In the genomic region with DNA sequence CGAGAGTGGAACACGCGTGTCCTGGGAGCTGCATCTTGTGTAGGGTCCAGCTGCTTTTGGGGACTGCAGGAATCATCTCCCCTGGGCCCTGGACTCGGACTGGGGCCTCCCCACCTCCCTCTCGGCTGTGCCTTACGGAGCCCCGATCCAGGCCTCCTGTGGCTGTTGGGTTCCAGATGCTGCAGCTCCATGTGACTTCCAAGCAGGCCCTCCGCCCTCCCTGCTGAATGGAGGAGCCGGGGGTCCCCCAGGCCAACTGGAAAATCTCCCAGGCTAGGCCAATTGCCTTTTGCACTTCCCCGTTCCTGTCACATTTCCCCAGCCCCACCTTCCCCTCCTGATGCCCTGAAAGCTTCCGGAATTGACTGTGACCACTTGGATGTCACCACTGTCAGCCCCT, we compare ENCODE assay signal across 32 cellular contexts. TPM values are rescaled to one million over a fixed set of nuclear protein-coding genes. Genes with fewer than 3 reads are reported as not detected.
DNase-seq lines count a peak whose midpoint lies in the region; ATAC-seq and TF ChIP-seq lines count a peak whose summit lies in the region.
"Had no signal": no experiment of that assay in that cellular context is flagged by ENCODE, and none has a peak within 500 bp of the region (broad histone marks: within the 10 kb centered on the region; RNA-seq: fewer than 3 reads in every experiment).

No MANE protein-coding gene starts in this region.

- H2AK5ac ChIP-seq in neuronal stem cell (ENCODE audit: low read depth, low read length) = no peak overlapping the region

- H3K4me3 Mint-ChIP-seq in activated CD8-positive, alpha-beta T cell treated with anti-CD3 and anti-CD28 coated beads for 36 hours = no peak overlapping the region
- H3K4me3 Mint-ChIP-seq in activated CD8-positive, alpha-beta T cell treated with anti-CD3 and anti-CD28 coated beads, Interleukin-2, amount 10 ng/mL, durations not matched to agents 7 days and 5 days = no peak overlapping the region
- H3K4me3 Mint-ChIP-seq in brain = no peak overlapping the region
- H3K4me3 Mint-ChIP-seq: activated naive CD4-positive, alpha-beta T cell treated with anti-CD3 and anti-CD28 coated beads, Interleukin-2, amount 10 ng/mL, durations not matched to agents 7 days and 5 days; activated T-helper 1 cell treated with anti-CD3 and anti-CD28 coated beads, Interleukin-12 subunit alpha, Interleukin-12 subunit beta, Interleukin-2, Interleukin-4 antibody, amounts not matched to agents 30 ng/mL and 10 ng/mL and 1 ng/mL, durations not matched to agents 14 hours and 24 hours and 36 hours; CD8-positive, alpha-beta T cell; HFFc6; mesothelial cell of epicardium had no signal

- H2AFZ ChIP-seq in neuronal stem cell (ENCODE audit: low read length) (no peak overlapping the region), SK-N-SH (ENCODE audit: low read depth) (no peak overlapping the region)

- H3K9ac ChIP-seq in neuronal stem cell (ENCODE audit: low read depth, low read length, poor library complexity) = no peak overlapping the region
- no peak overlapping the region for H3K9ac ChIP-seq in SK-N-SH

- H3K14ac ChIP-seq in neuronal stem cell (ENCODE audit: low read length) = no peak overlapping the region

- no CpG with 5 or more reads among the region's 11 CpGs for WGBS in neuronal stem cell (ENCODE audit: extremely low coverage in 2 of 2, insufficient read length in 2 of 2, insufficient replicate concordance in 1 of 2), 2 donors
- 76% methylated on average over 10 of the region's 11 CpGs for WGBS in SK-N-SH (ENCODE audit: low lambda C conversion rate)

- H3K4ac ChIP-seq in neuronal stem cell (ENCODE audit: low read length) = no peak overlapping the region

- H3K27me3 ChIP-seq in neuronal stem cell (ENCODE audit: control insufficient read depth in 3 of 3, insufficient read depth in 3 of 3, low read depth in 1 of 3, low read length in 3 of 3) (no peaks in the 10 kb centered on the region), vagina (no peaks in the 10 kb centered on the region), uterus (no peaks in the 10 kb centered on the region), SK-N-SH (ENCODE audit: insufficient read depth) (no peaks in the 10 kb centered on the region)

- no peaks in the 10 kb centered on the region for H3K27me3 Mint-ChIP-seq in activated CD8-positive, alpha-beta T cell treated with anti-CD3 and anti-CD28 coated beads for 36 hours
- H3K27me3 Mint-ChIP-seq in activated CD8-positive, alpha-beta T cell treated with anti-CD3 and anti-CD28 coated beads, Interleukin-2, amount 10 ng/mL, durations not matched to agents 7 days and 5 days (ENCODE audit: low read depth) = no peaks in the 10 kb centered on the region
- H3K27me3 Mint-ChIP-seq in brain = peaks cover 4% of the 10 kb centered on the region
- H3K27me3 Mint-ChIP-seq: activated naive CD4-positive, alpha-beta T cell treated with anti-CD3 and anti-CD28 coated beads, Interleukin-2, amount 10 ng/mL, durations not matched to agents 7 days and 5 days; naive B cell had no signal

- peaks cover 0 to 7% of the 10 kb centered on the region in 2 donors for H3K9me3 ChIP-seq in neuronal stem cell (replicated peaks in 1 of 2; ENCODE audit: control insufficient read depth in 2 of 2, insufficient read depth in 1 of 2, low read depth in 1 of 2, low read length in 2 of 2)
- H3K9me3 ChIP-seq in vagina = no peaks in the 10 kb centered on the region
- H3K9me3 ChIP-seq in uterus = no peaks in the 10 kb centered on the region
- no peaks in the 10 kb centered on the region for H3K9me3 ChIP-seq in SK-N-SH

- H3K4me1 ChIP-seq in neuronal stem cell (ENCODE audit: control insufficient read depth in 2 of 2, insufficient read depth in 1 of 2, low read depth in 1 of 2, low read length in 2 of 2) (peaks cover 0 to 2% of the 10 kb centered on the region in 2 donors), vagina (peaks cover 30% of the 10 kb centered on the region), uterus (peaks cover 0 to 1% of the 10 kb centered on the region in 2 donors), SK-N-SH (ENCODE audit: control insufficient read depth in 1 of 2, insufficient read depth in 2 of 2, low read depth in 1 of 2, low read length in 1 of 2) (peaks cover under 1 to 4% of the 10 kb centered on the region in 2 experiments; a peak in 3 of 4 replicates)

- H2BK5ac ChIP-seq in neuronal stem cell (ENCODE audit: low read length) = no peak overlapping the region

- peaks cover 15% of the 10 kb centered on the region for H3F3A ChIP-seq in SK-N-SH (replicated peaks; ENCODE audit: insufficient read depth)

- H3K36me3 ChIP-seq in neuronal stem cell (replicated peaks in 1 of 2; ENCODE audit: control insufficient read depth in 2 of 2, insufficient read depth in 2 of 2, low read length in 2 of 2) = peaks cover 9 to 10% of the 10 kb centered on the region in 2 donors
- no peaks in the 10 kb centered on the region for H3K36me3 ChIP-seq in vagina
- no peaks in the 10 kb centered on the region for H3K36me3 ChIP-seq in uterus
- peaks cover 7 to 8% of the 10 kb centered on the region in 2 experiments for H3K36me3 ChIP-seq in SK-N-SH (replicated peaks in 1 of 2; ENCODE audit: control insufficient read depth in 1 of 2, insufficient read depth in 2 of 2, low read length in 1 of 2)

- POLR2A ChIA-PET in activated CD8-positive, alpha-beta T cell treated with anti-CD3 and anti-CD28 coated beads for 36 hours (lab: Charles Lee) = interaction anchor here (0.9 kb wide), 1 partner anchor 9 kb away, joined by 3 read pairs; no protein-coding TSS in a partner anchor
- POLR2A ChIA-PET in activated CD8-positive, alpha-beta T cell treated with anti-CD3 and anti-CD28 coated beads, Interleukin-2, amount 10 ng/mL, durations not matched to agents 7 days and 5 days (lab: Charles Lee) = no interaction called here
- POLR2A ChIA-PET in SK-N-SH (lab: Yijun Ruan, JAX) = no interaction called here

- H3K9me2 ChIP-seq in SK-N-SH = no peaks in the 10 kb centered on the region

- H2BK15ac ChIP-seq in neuronal stem cell (ENCODE audit: low read length) = peak overlapping the region; percentile 58

- peak overlapping the region; percentile 80 for H3K23ac ChIP-seq in neuronal stem cell (ENCODE audit: low read depth, low read length, poor library complexity)

- peaks cover 16% of the 10 kb centered on the region for H3K36me3 Mint-ChIP-seq in activated CD8-positive, alpha-beta T cell treated with anti-CD3 and anti-CD28 coated beads for 36 hours (ENCODE audit: low read depth)
- peaks cover 23% of the 10 kb centered on the region for H3K36me3 Mint-ChIP-seq in activated CD8-positive, alpha-beta T cell treated with anti-CD3 and anti-CD28 coated beads, Interleukin-2, amount 10 ng/mL, durations not matched to agents 7 days and 5 days (ENCODE audit: low read depth)
- H3K36me3 Mint-ChIP-seq in brain = peaks cover 31% of the 10 kb centered on the region
- H3K36me3 Mint-ChIP-seq: naive B cell had no signal

- no peak overlapping the region for H4K91ac ChIP-seq in neuronal stem cell (ENCODE audit: low read depth, low read length, poor library complexity)

- no peak overlapping the region for H4K8ac ChIP-seq in neuronal stem cell (ENCODE audit: low read depth, low read length)

- no peak overlapping the region for H3K27ac ChIP-seq in neuronal stem cell (replicated peaks; ENCODE audit: low read length)
- H3K27ac ChIP-seq in vagina = peak overlapping the region; percentile 47
- H3K27ac ChIP-seq in uterus = no peak overlapping the region
- H3K27ac ChIP-seq in SK-N-SH (ENCODE audit: low read depth in 2 of 2, low read length in 1 of 2) = no peak overlapping the region

- no peak overlapping the region for H2BK120ac ChIP-seq in neuronal stem cell (ENCODE audit: low read depth, low read length)

- H3K4me2 ChIP-seq in neuronal stem cell (ENCODE audit: insufficient read depth, low read length, poor library complexity, severe bottlenecking) (no peak overlapping the region), SK-N-SH (no peak overlapping the region)
- H3K4me2 ChIP-seq: smooth muscle cell had no signal

- H3K4me3 ChIP-seq in neuronal stem cell (ENCODE audit: low read length in 2 of 2) = no peak overlapping the region
- no peak overlapping the region for H3K4me3 ChIP-seq in vagina
- H3K4me3 ChIP-seq in uterus = no peak overlapping the region
- H3K4me3 ChIP-seq in SK-N-SH (ENCODE audit: low read depth in 2 of 2, low read length in 1 of 2) = no peak overlapping the region
- H3K4me3 ChIP-seq: smooth muscle cell had no signal

- CTCF ChIA-PET in activated CD8-positive, alpha-beta T cell treated with anti-CD3 and anti-CD28 coated beads for 36 hours (lab: Charles Lee) = interaction anchor here (0.9 to 5.7 kb wide), 3 partner anchors 9 to 70 kb away, joined by 3 to 31 read pairs (median 3); no protein-coding TSS in a partner anchor
- CTCF ChIA-PET in activated CD8-positive, alpha-beta T cell treated with anti-CD3 and anti-CD28 coated beads, Interleukin-2, amount 10 ng/mL, durations not matched to agents 7 days and 5 days (lab: Charles Lee) = interaction anchor here (1.2 kb wide), 1 partner anchor 9 kb away, joined by 8 read pairs; no protein-coding TSS in a partner anchor
- CTCF ChIA-PET in SK-N-SH (lab: Yijun Ruan, JAX) = interaction anchor here (1.0 to 2.6 kb wide), 2 partner anchors 9 to 69 kb away, joined by 3 to 15 read pairs; no protein-coding TSS in a partner anchor

- H3K79me2 ChIP-seq in SK-N-SH (ENCODE audit: insufficient read depth) = peaks cover 52% of the 10 kb centered on the region

- TF ChIP-seq POLR2A in vagina (IDR thresholded peaks at IDR 0.05) (no peak), uterus (IDR thresholded peaks at IDR 0.05) (no peak)

- no peak for TF ChIP-seq CTCF in activated CD8-positive, alpha-beta T cell treated with anti-CD3 and anti-CD28 coated beads for 36 hours (IDR thresholded peaks at IDR 0.05)
- no peak for TF ChIP-seq CTCF in brain (conservative IDR thresholded peaks at IDR 0.05)
- TF ChIP-seq CTCF in vagina (IDR thresholded peaks at IDR 0.05) = no peak
- no peak for TF ChIP-seq CTCF in uterus (IDR thresholded peaks at IDR 0.05)
- TF ChIP-seq CTCF in SK-N-SH (IDR thresholded peaks at IDR 0.05) = no peak

- H3K18ac ChIP-seq in neuronal stem cell (ENCODE audit: low read length) = no peak overlapping the region

- H3K9me3 Mint-ChIP-seq in activated CD8-positive, alpha-beta T cell treated with anti-CD3 and anti-CD28 coated beads for 36 hours = no peaks in the 10 kb centered on the region
- H3K9me3 Mint-ChIP-seq in activated CD8-positive, alpha-beta T cell treated with anti-CD3 and anti-CD28 coated beads, Interleukin-2, amount 10 ng/mL, durations not matched to agents 7 days and 5 days (ENCODE audit: insufficient read depth) = no peaks in the 10 kb centered on the region
- no peaks in the 10 kb centered on the region for H3K9me3 Mint-ChIP-seq in brain
- H3K9me3 Mint-ChIP-seq: activated T-helper 1 cell treated with anti-CD3 and anti-CD28 coated beads, Interleukin-12 subunit alpha, Interleukin-12 subunit beta, Interleukin-2, Interleukin-4 antibody, amounts not matched to agents 30 ng/mL and 10 ng/mL and 1 ng/mL, durations not matched to agents 14 hours and 24 hours and 36 hours; CD8-positive, alpha-beta T cell; mesothelial cell of epicardium; naive B cell had no signal

- H4K20me1 ChIP-seq in SK-N-SH (ENCODE audit: insufficient read depth) = no peaks in the 10 kb centered on the region

- H3K79me1 ChIP-seq in neuronal stem cell (ENCODE audit: low read depth, low read length) = peaks cover 11% of the 10 kb centered on the region

- ATAC-seq in activated CD8-positive, alpha-beta T cell treated with anti-CD3 and anti-CD28 coated beads for 36 hours = no peak
- no peak for ATAC-seq in activated CD8-positive, alpha-beta T cell treated with anti-CD3 and anti-CD28 coated beads, Interleukin-2, amount 10 ng/mL, durations not matched to agents 7 days and 5 days
- ATAC-seq: CD8-positive, alpha-beta T cell; SK-N-SH treated with all-trans-retinoic acid at 6 μM for 48 hours had no signal

- intact Hi-C loops in activated CD8-positive, alpha-beta T cell treated with anti-CD3 and anti-CD28 coated beads for 36 hours (cut with micrococcal nuclease) = no loop called here
- intact Hi-C loops in vagina (cut with DNase I) = no loop called here
- intact Hi-C loops in uterus (cut with DNase I; ENCODE audit: low total_unique reads) = no loop called here

- no peak for DNase-seq in activated CD8-positive, alpha-beta T cell treated with anti-CD3 and anti-CD28 coated beads for 36 hours
- DNase-seq in activated CD8-positive, alpha-beta T cell treated with anti-CD3 and anti-CD28 coated beads, Interleukin-2, amount 10 ng/mL, durations not matched to agents 7 days and 5 days = no peak
- DNase-seq in neuronal stem cell (ENCODE audit: low spot score) = no peak
- no peak for DNase-seq in vagina (ENCODE audit: extremely low spot score in 2 of 2)
- no peak for DNase-seq in uterus
- DNase-seq in NCI-H82 (lab: John Stamatoyannopoulos, UW) = no peak
- DNase-seq in SK-N-SH = no peak
- DNase-seq: activated naive CD4-positive, alpha-beta T cell treated with anti-CD3 and anti-CD28 coated beads, Interleukin-2, amount 10 ng/mL, durations not matched to agents 7 days and 5 days; AML-193; caudate nucleus; CD8-positive, alpha-beta T cell; glutamatergic neuron; HFFc6; islet precursor cell; Kasumi-1; left ventricle myocardium superior; MV-4-11; naive B cell; NCI-H146; NCI-H446; stimulated activated CD4-positive, alpha-beta T cell treated with anti-CD3 and anti-CD28 coated beads, Interleukin-1b, Interleukin-23, amount 100 ng/mL, for 48 hours; T-helper 2 cell had no signal

- H2BK12ac ChIP-seq in neuronal stem cell (ENCODE audit: low read length) = no peak overlapping the region

- TF ChIP-seq RAD21 in SK-N-SH (IDR thresholded peaks at IDR 0.05; ENCODE audit: low read length) = no peak

- TF ChIP-seq EP300 in SK-N-SH (IDR thresholded peaks at IDR 0.05; ENCODE audit: borderline replicate concordance in 1 of 2, low read depth in 1 of 2, low read length in 1 of 2) = no peak

- peak overlapping the region; percentile 18 for H3K27ac Mint-ChIP-seq in activated CD8-positive, alpha-beta T cell treated with anti-CD3 and anti-CD28 coated beads for 36 hours
- H3K27ac Mint-ChIP-seq in activated CD8-positive, alpha-beta T cell treated with anti-CD3 and anti-CD28 coated beads, Interleukin-2, amount 10 ng/mL, durations not matched to agents 7 days and 5 days = no peak overlapping the region
- peak overlapping the region in 4 of 5 experiments; percentile 30 to 71 (median 46) for H3K27ac Mint-ChIP-seq in brain
- H3K27ac Mint-ChIP-seq: activated naive CD4-positive, alpha-beta T cell treated with anti-CD3 and anti-CD28 coated beads, Interleukin-2, amount 10 ng/mL, durations not matched to agents 7 days and 5 days; activated T-helper 1 cell treated with anti-CD3 and anti-CD28 coated beads, Interleukin-12 subunit alpha, Interleukin-12 subunit beta, Interleukin-2, Interleukin-4 antibody, amounts not matched to agents 30 ng/mL and 10 ng/mL and 1 ng/mL, durations not matched to agents 14 hours and 24 hours and 36 hours; HFFc6 had no signal

- peaks cover 28% of the 10 kb centered on the region for H3K4me1 Mint-ChIP-seq in activated CD8-positive, alpha-beta T cell treated with anti-CD3 and anti-CD28 coated beads for 36 hours (ENCODE audit: low read depth)
- H3K4me1 Mint-ChIP-seq in activated CD8-positive, alpha-beta T cell treated with anti-CD3 and anti-CD28 coated beads, Interleukin-2, amount 10 ng/mL, durations not matched to agents 7 days and 5 days (ENCODE audit: low read depth) = peaks cover 25% of the 10 kb centered on the region
- H3K4me1 Mint-ChIP-seq in brain = peaks cover 21% of the 10 kb centered on the region

RNA-seq across cellular contexts. Expression of a gene that starts 6.2 kb away (rescaled TPM):
- 10 to 100 TPM; 58.0 to 58.9 TPM for total RNA-seq in activated CD8-positive, alpha-beta T cell treated with anti-CD3 and anti-CD28 coated beads for 36 hours
- total RNA-seq in activated CD8-positive, alpha-beta T cell treated with anti-CD3 and anti-CD28 coated beads, Interleukin-2, amount 10 ng/mL, durations not matched to agents 7 days and 5 days = 10 to 100 TPM; 94.0 to 99.9 TPM
- polyA plus RNA-seq in brain (ENCODE audit: insufficient read depth, low read depth, low replicate concordance) (95.7 TPM), SK-N-SH (2012; rRNA removed) (59.9 and 73.3 TPM in 2 replicates)
- polyA plus RNA-seq in neuronal stem cell (2013, experiment 1 of 2) = 109 TPM
- 106 TPM for polyA plus RNA-seq in neuronal stem cell (2013, experiment 2 of 2)
- total RNA-seq in vagina (134 TPM), uterus (10 to 100 TPM; 16.9 to 41.0 (median 34.1) TPM)
- 28.3 and 43.7 TPM in 2 replicates for polyA plus RNA-seq in SK-N-SH (2012; cell fraction: cytosol; rRNA removed)
- polyA plus RNA-seq in SK-N-SH (2012; cell fraction: nucleus; rRNA removed) = 75.1 and 114 TPM in 2 replicates

RNA-seq across cellular contexts. Expression of a gene that starts 34.9 kb away (rescaled TPM):
- total RNA-seq in activated CD8-positive, alpha-beta T cell treated with anti-CD3 and anti-CD28 coated beads for 36 hours = 1 to 10 TPM; 3.5 to 3.6 TPM
- 1 to 10 TPM; 7.3 to 7.4 TPM for total RNA-seq in activated CD8-positive, alpha-beta T cell treated with anti-CD3 and anti-CD28 coated beads, Interleukin-2, amount 10 ng/mL, durations not matched to agents 7 days and 5 days
- 20.4 TPM for polyA plus RNA-seq in brain (ENCODE audit: insufficient read depth, low read depth, low replicate concordance)
- 10.0 TPM for polyA plus RNA-seq in neuronal stem cell (2013, experiment 1 of 2)
- polyA plus RNA-seq in neuronal stem cell (2013, experiment 2 of 2) = 9.8 TPM
- 22.1 TPM for total RNA-seq in vagina
- 10 to 100 TPM in 3 of 4 donors, 1 to 10 TPM in 1; 7.1 to 36.5 (median 26.9) TPM for total RNA-seq in uterus
- polyA plus RNA-seq in SK-N-SH (2012; rRNA removed) = 15.0 and 16.8 TPM in 2 replicates
- 4.7 and 8.1 TPM in 2 replicates for polyA plus RNA-seq in SK-N-SH (2012; cell fraction: cytosol; rRNA removed)
- polyA plus RNA-seq in SK-N-SH (2012; cell fraction: nucleus; rRNA removed) = 57.5 and 73.2 TPM in 2 replicates

RNA-seq across cellular contexts. Expression of a gene that starts 44.5 kb away (rescaled TPM):
- not detected for total RNA-seq in activated CD8-positive, alpha-beta T cell treated with anti-CD3 and anti-CD28 coated beads for 36 hours
- not detected for total RNA-seq in activated CD8-positive, alpha-beta T cell treated with anti-CD3 and anti-CD28 coated beads, Interleukin-2, amount 10 ng/mL, durations not matched to agents 7 days and 5 days
- polyA plus RNA-seq in brain (ENCODE audit: insufficient read depth, low read depth, low replicate concordance) (not detected), SK-N-SH (2012; rRNA removed) (not detected in 2 replicates)
- not detected for polyA plus RNA-seq in neuronal stem cell (2013, experiment 1 of 2)
- polyA plus RNA-seq in neuronal stem cell (2013, experiment 2 of 2) = not detected
- total RNA-seq in vagina (not detected), uterus (not detected)
- polyA plus RNA-seq in SK-N-SH (2012; cell fraction: cytosol; rRNA removed) = not detected in 2 replicates
- polyA plus RNA-seq in SK-N-SH (2012; cell fraction: nucleus; rRNA removed) = not detected in 2 replicates
- total RNA-seq: A172; activated T-helper 1 cell treated with anti-CD3 and anti-CD28 coated beads, Interleukin-12 subunit alpha, Interleukin-12 subunit beta, Interleukin-2, Interleukin-4 antibody, amounts not matched to agents 30 ng/mL and 10 ng/mL and 1 ng/mL, durations not matched to agents 14 hours and 24 hours and 36 hours; CD8-positive, alpha-beta T cell; dermis microvascular lymphatic vessel endothelial cell; endothelial cell of umbilical vein; HFFc6; left ventricle myocardium superior; mesothelial cell of epicardium; pulmonary artery endothelial cell; ureter had no signal
- polyA plus RNA-seq: endothelial cell of umbilical vein, smooth muscle cell had no signal

RNA-seq across cellular contexts. Expression of a gene that starts 50.2 kb away (rescaled TPM):
- 10 to 100 TPM; 62.1 to 64.2 TPM for total RNA-seq in activated CD8-positive, alpha-beta T cell treated with anti-CD3 and anti-CD28 coated beads for 36 hours
- total RNA-seq in activated CD8-positive, alpha-beta T cell treated with anti-CD3 and anti-CD28 coated beads, Interleukin-2, amount 10 ng/mL, durations not matched to agents 7 days and 5 days = 10 to 100 TPM; 74.6 to 75.0 TPM
- 28.8 TPM for polyA plus RNA-seq in brain (ENCODE audit: insufficient read depth, low read depth, low replicate concordance)
- 51.5 TPM for polyA plus RNA-seq in neuronal stem cell (2013, experiment 1 of 2)
- 51.9 TPM for polyA plus RNA-seq in neuronal stem cell (2013, experiment 2 of 2)
- total RNA-seq in vagina = 55.0 TPM
- 10 to 100 TPM; 24.6 to 56.6 (median 52.0) TPM for total RNA-seq in uterus
- 75.9 and 83.8 TPM in 2 replicates for polyA plus RNA-seq in SK-N-SH (2012; rRNA removed)
- 37.6 and 48.9 TPM in 2 replicates for polyA plus RNA-seq in SK-N-SH (2012; cell fraction: cytosol; rRNA removed)
- polyA plus RNA-seq in SK-N-SH (2012; cell fraction: nucleus; rRNA removed) = 80.5 and 108 TPM in 2 replicates

RNA-seq across cellular contexts. Expression of a gene that starts 56.8 kb away (rescaled TPM):
- not detected for total RNA-seq in activated CD8-positive, alpha-beta T cell treated with anti-CD3 and anti-CD28 coated beads for 36 hours
- not detected for total RNA-seq in activated CD8-positive, alpha-beta T cell treated with anti-CD3 and anti-CD28 coated beads, Interleukin-2, amount 10 ng/mL, durations not matched to agents 7 days and 5 days
- polyA plus RNA-seq in brain (ENCODE audit: insufficient read depth, low read depth, low replicate concordance) = 1.3 TPM
- polyA plus RNA-seq in neuronal stem cell (2013, experiment 1 of 2) = 2.0 TPM
- 1.6 TPM for polyA plus RNA-seq in neuronal stem cell (2013, experiment 2 of 2)
- total RNA-seq in vagina = 0.49 TPM
- 10 to 100 TPM in 1 of 4 donors, 1 to 10 TPM in 2, not detected in 1; 2.2 to 16.5 (median 3.9) TPM for total RNA-seq in uterus
- polyA plus RNA-seq in SK-N-SH (2012; rRNA removed) = 0.41 and 0.62 TPM in 2 replicates
- 0.22 and 0.30 TPM in 2 replicates for polyA plus RNA-seq in SK-N-SH (2012; cell fraction: cytosol; rRNA removed)
- polyA plus RNA-seq in SK-N-SH (2012; cell fraction: nucleus; rRNA removed) = 0.56 and 0.60 TPM in 2 replicates
- total RNA-seq: A172; activated T-helper 1 cell treated with anti-CD3 and anti-CD28 coated beads, Interleukin-12 subunit alpha, Interleukin-12 subunit beta, Interleukin-2, Interleukin-4 antibody, amounts not matched to agents 30 ng/mL and 10 ng/mL and 1 ng/mL, durations not matched to agents 14 hours and 24 hours and 36 hours; CD8-positive, alpha-beta T cell; dermis microvascular lymphatic vessel endothelial cell; endothelial cell of umbilical vein; HFFc6; left ventricle myocardium superior; pulmonary artery endothelial cell had no signal
